In the genomic region with DNA sequence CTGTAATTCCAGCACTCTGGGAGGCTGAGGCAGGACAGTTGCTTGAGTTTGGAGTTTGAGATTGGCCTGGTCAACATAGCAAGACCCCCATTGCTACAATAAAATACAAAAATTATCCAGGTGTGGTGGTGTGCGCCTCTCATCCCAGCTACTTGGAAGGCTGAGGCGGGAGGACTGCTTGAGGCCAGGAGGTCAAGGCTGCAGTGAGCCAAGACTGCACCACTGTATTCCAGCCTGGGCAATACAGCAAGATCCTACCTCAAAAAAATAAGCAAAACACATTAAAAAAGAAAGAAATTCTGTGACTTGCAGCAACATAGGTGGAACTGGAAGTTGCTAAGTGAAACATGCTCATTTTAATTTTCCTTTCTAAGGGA, we compare ENCODE assay signal across 25 cellular contexts.
"Had no signal": no experiment of that assay in that cellular context is flagged by ENCODE, and none has a peak within 500 bp of the region (broad histone marks: within the 10 kb centered on the region; RNA-seq: fewer than 3 reads in every experiment).

No MANE protein-coding gene starts in this region.

- H3K9me3 ChIP-seq: colonic mucosa, esophagus squamous epithelium, gastrocnemius medialis, heart right ventricle, left lung, lower lobe of right lung, mucosa of descending colon had no signal

- H3K4me1 ChIP-seq: colonic mucosa had no signal

- FAIRE-seq: endometrium, islet of Langerhans, keratinocyte had no signal

- H3K27me3 Mint-ChIP-seq: dendritic cell treated with granulocyte-macrophage colony-stimulating factor and Interleukin-4, amounts not matched to agents 40 ng/mL and 50 ng/mL, for 4 days had no signal

- DNase-seq: colonic mucosa; cortex of kidney; effector CD8-positive, alpha-beta T cell; effector memory CD8-positive, alpha-beta T cell; erythroblast; esophagus squamous epithelium; foreskin fibroblast; gastrocnemius medialis; glutamatergic neuron; head of caudate nucleus; heart right ventricle; hippocampal formation; left cardiac atrium; left lung; left ventricle myocardium superior; lower lobe of right lung; mucosa of descending colon had no signal

- H3K27me3 ChIP-seq: colonic mucosa, esophagus squamous epithelium, gastrocnemius medialis, heart right ventricle, left lung had no signal

- H3K9me3 Mint-ChIP-seq: dendritic cell treated with granulocyte-macrophage colony-stimulating factor and Interleukin-4, amounts not matched to agents 40 ng/mL and 50 ng/mL, for 4 days; effector memory CD8-positive, alpha-beta T cell; endodermal cell; mesothelial cell of epicardium had no signal

- H3K4me3 Mint-ChIP-seq: dendritic cell treated with granulocyte-macrophage colony-stimulating factor and Interleukin-4, amounts not matched to agents 40 ng/mL and 50 ng/mL, for 4 days; effector memory CD8-positive, alpha-beta T cell; endodermal cell; mesothelial cell of epicardium had no signal

- H3K4me3 ChIP-seq: colonic mucosa, esophagus squamous epithelium, gastrocnemius medialis, heart right ventricle, left lung, lower lobe of right lung, mucosa of descending colon had no signal

- H3K36me3 ChIP-seq: colonic mucosa, gastrocnemius medialis, left lung, lower lobe of right lung had no signal

- H3K27ac ChIP-seq: colonic mucosa, epithelial cell of prostate, esophagus squamous epithelium, gastrocnemius medialis, heart right ventricle, left lung, lower lobe of right lung had no signal

- H3K27ac Mint-ChIP-seq: dendritic cell treated with granulocyte-macrophage colony-stimulating factor and Interleukin-4, amounts not matched to agents 40 ng/mL and 50 ng/mL, for 4 days; effector memory CD8-positive, alpha-beta T cell; endodermal cell; mesothelial cell of epicardium had no signal

- ATAC-seq: effector memory CD8-positive, alpha-beta T cell; esophagus mucosa; gastrocnemius medialis; heart right ventricle; left cardiac atrium; left lung; left ventricle myocardium superior; lower lobe of right lung; mucosa of descending colon had no signal
